In the genomic region with DNA sequence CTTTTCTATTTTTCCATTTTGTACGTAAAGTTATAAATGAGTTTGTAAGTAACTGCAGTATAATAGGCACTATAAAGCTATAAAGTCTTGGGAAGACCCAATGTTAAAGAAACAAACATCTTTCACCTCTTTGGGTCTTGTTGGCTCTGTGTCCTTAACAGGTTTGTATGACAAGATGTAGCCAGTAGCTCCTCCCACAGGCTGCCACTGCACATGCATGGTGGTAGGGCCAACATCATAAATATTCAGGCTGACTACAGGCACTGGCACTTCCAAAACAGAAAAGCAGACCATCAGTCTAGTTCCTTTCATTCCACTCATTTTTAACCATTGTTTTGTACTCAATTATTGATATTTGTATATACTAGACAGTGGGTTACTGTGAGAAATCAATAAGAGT, we compare ENCODE assay signal across 1 cellular context.
TF ChIP-seq lines count a peak whose summit lies in the region.

No MANE protein-coding gene starts in this region.

TF ChIP-seq in H1, 55 proteins besides CTCF, POLR2A, EP300 and RAD21 (continued from another document):
- TF ChIP-seq HDAC2 (IDR thresholded peaks at IDR 0.05; ENCODE audit: borderline replicate concordance in 1 of 2, low read depth in 2 of 2, low read length in 2 of 2) (no peak), BCL11A (IDR thresholded peaks at IDR 0.05; ENCODE audit: low read depth in 2 of 2, low read length in 2 of 2) (no peak), GABPA (IDR thresholded peaks at IDR 0.05; ENCODE audit: borderline replicate concordance, insufficient read depth, low read length) (no peak), GTF2F1 (IDR thresholded peaks at IDR 0.05; ENCODE audit: borderline replicate concordance, low read depth, low read length) (no peak), RBBP5 (IDR thresholded peaks at IDR 0.05; ENCODE audit: borderline replicate concordance, low read depth, low read length) (no peak), PHF8 (conservative IDR thresholded peaks at IDR 0.05; ENCODE audit: low read depth, low read length) (no peak), TEAD4 (IDR thresholded peaks at IDR 0.05; ENCODE audit: low read depth, low read length) (no peak), POLR2AphosphoS5 (IDR thresholded peaks at IDR 0.05; ENCODE audit: low read depth, low read length) (no peak), NANOG (IDR thresholded peaks at IDR 0.05; ENCODE audit: insufficient read depth, low read depth, low read length, poor library complexity, severe bottlenecking) (no peak)
- TF ChIP-seq, protein P1, sequence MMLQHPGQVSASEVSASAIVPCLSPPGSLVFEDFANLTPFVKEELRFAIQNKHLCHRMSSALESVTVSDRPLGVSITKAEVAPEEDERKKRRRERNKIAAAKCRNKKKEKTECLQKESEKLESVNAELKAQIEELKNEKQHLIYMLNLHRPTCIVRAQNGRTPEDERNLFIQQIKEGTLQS (IDR thresholded peaks at IDR 0.05; ENCODE audit: insufficient read depth, low read depth, low read length): no peak
- TF ChIP-seq, protein P2, sequence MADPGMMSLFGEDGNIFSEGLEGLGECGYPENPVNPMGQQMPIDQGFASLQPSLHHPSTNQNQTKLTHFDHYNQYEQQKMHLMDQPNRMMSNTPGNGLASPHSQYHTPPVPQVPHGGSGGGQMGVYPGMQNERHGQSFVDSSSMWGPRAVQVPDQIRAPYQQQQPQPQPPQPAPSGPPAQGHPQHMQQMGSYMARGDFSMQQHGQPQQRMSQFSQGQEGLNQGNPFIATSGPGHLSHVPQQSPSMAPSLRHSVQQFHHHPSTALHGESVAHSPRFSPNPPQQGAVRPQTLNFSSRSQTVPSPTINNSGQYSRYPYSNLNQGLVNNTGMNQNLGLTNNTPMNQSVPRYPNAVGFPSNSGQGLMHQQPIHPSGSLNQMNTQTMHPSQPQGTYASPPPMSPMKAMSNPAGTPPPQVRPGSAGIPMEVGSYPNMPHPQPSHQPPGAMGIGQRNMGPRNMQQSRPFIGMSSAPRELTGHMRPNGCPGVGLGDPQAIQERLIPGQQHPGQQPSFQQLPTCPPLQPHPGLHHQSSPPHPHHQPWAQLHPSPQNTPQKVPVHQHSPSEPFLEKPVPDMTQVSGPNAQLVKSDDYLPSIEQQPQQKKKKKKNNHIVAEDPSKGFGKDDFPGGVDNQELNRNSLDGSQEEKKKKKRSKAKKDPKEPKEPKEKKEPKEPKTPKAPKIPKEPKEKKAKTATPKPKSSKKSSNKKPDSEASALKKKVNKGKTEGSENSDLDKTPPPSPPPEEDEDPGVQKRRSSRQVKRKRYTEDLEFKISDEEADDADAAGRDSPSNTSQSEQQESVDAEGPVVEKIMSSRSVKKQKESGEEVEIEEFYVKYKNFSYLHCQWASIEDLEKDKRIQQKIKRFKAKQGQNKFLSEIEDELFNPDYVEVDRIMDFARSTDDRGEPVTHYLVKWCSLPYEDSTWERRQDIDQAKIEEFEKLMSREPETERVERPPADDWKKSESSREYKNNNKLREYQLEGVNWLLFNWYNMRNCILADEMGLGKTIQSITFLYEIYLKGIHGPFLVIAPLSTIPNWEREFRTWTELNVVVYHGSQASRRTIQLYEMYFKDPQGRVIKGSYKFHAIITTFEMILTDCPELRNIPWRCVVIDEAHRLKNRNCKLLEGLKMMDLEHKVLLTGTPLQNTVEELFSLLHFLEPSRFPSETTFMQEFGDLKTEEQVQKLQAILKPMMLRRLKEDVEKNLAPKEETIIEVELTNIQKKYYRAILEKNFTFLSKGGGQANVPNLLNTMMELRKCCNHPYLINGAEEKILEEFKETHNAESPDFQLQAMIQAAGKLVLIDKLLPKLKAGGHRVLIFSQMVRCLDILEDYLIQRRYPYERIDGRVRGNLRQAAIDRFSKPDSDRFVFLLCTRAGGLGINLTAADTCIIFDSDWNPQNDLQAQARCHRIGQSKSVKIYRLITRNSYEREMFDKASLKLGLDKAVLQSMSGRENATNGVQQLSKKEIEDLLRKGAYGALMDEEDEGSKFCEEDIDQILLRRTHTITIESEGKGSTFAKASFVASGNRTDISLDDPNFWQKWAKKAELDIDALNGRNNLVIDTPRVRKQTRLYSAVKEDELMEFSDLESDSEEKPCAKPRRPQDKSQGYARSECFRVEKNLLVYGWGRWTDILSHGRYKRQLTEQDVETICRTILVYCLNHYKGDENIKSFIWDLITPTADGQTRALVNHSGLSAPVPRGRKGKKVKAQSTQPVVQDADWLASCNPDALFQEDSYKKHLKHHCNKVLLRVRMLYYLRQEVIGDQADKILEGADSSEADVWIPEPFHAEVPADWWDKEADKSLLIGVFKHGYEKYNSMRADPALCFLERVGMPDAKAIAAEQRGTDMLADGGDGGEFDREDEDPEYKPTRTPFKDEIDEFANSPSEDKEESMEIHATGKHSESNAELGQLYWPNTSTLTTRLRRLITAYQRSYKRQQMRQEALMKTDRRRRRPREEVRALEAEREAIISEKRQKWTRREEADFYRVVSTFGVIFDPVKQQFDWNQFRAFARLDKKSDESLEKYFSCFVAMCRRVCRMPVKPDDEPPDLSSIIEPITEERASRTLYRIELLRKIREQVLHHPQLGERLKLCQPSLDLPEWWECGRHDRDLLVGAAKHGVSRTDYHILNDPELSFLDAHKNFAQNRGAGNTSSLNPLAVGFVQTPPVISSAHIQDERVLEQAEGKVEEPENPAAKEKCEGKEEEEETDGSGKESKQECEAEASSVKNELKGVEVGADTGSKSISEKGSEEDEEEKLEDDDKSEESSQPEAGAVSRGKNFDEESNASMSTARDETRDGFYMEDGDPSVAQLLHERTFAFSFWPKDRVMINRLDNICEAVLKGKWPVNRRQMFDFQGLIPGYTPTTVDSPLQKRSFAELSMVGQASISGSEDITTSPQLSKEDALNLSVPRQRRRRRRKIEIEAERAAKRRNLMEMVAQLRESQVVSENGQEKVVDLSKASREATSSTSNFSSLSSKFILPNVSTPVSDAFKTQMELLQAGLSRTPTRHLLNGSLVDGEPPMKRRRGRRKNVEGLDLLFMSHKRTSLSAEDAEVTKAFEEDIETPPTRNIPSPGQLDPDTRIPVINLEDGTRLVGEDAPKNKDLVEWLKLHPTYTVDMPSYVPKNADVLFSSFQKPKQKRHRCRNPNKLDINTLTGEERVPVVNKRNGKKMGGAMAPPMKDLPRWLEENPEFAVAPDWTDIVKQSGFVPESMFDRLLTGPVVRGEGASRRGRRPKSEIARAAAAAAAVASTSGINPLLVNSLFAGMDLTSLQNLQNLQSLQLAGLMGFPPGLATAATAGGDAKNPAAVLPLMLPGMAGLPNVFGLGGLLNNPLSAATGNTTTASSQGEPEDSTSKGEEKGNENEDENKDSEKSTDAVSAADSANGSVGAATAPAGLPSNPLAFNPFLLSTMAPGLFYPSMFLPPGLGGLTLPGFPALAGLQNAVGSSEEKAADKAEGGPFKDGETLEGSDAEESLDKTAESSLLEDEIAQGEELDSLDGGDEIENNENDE (IDR thresholded peaks at IDR 0.05; ENCODE audit: insufficient replicate concordance, low read length): no peak
